1 cellular context compared by ENCODE assay signal in the genomic region with DNA sequence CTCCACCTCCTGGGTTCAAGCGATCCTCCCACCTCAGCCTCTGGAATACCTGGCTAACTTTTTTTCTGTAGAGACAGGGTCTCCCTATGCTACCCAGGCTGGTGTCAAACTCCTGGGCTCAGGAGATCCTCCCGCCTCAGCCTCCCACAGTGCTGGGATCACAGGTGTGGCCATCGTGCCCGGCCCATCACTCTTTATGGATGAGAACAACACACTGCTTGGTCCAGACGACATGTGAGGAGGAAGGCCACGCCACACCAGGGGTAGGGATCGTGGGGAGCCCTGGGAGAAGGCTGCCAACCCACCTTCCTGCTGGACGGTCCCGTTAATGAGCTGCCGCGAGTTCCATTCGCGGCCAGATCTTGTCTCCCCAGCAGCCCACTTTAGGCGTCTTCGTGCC.
TF ChIP-seq lines count a peak whose summit lies in the region.

No MANE protein-coding gene starts in this region.

TF ChIP-seq in IMR-90, 13 proteins besides CTCF, POLR2A, EP300 and RAD21 (continued from another document):
- no peak for TF ChIP-seq MAFK (IDR thresholded peaks at IDR 0.05; ENCODE audit: low read depth, low read length)
- TF ChIP-seq ELK1 (IDR thresholded peaks at IDR 0.05; ENCODE audit: borderline replicate concordance, low read depth, low read length), result no peak
- no peak for TF ChIP-seq FOS (IDR thresholded peaks at IDR 0.05; ENCODE audit: low read depth, low read length)
- TF ChIP-seq RCOR1 (IDR thresholded peaks at IDR 0.05; ENCODE audit: insufficient replicate concordance, low read length), result no peak
- TF ChIP-seq MXI1 (IDR thresholded peaks at IDR 0.05; ENCODE audit: borderline replicate concordance, low read depth, low read length), result no peak
- TF ChIP-seq BHLHE40 (IDR thresholded peaks at IDR 0.05; ENCODE audit: low read depth, low read length), result no peak
- TF ChIP-seq CHD1 (IDR thresholded peaks at IDR 0.05; ENCODE audit: low read depth, low read length), result no peak
- TF ChIP-seq CEBPB (IDR thresholded peaks at IDR 0.05; ENCODE audit: low read depth, low read length), result no peak
- TF ChIP-seq RFX5 (IDR thresholded peaks at IDR 0.05; ENCODE audit: low read depth, low read length), result no peak
- no peak for TF ChIP-seq NFE2L2 (IDR thresholded peaks at IDR 0.05; ENCODE audit: low read depth, low read length)
